ENCODE assay signal across 8 cellular contexts in the genomic region with DNA sequence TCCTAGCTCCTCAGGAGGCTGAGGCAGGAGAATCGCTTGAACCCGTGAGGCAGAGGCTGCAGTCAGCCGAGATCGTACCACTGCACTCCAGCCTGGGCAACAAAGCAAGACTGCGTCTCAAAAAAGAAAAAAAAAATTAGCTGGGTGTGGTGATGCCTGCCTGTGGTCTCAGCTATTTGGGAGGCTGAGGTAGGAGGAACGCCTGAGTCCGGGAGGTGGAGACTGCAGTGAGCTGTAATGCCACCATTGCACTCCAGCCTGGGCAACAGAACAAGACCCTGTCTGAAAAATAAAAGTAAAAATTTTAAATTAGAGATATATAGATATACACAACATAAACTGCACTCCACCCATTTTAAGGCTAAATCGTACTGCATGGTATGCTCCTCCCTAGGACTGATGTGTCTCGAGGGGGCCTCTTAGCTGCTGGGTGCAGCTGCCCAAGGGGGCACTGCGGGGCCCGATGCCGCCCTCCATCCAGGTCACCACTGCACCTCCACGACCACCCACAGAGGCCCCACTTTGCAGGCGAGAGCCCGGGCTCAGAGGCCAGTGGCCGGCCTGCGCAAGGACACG. TPM values are rescaled to one million over a fixed set of nuclear protein-coding genes. Genes with fewer than 3 reads are reported as not detected.
DNase-seq lines count a peak whose midpoint lies in the region; ATAC-seq and TF ChIP-seq lines count a peak whose summit lies in the region.

No MANE protein-coding gene starts in this region.

- no peaks in the 10 kb centered on the region; the same call in 1 of the 2 replicates for H3K9me3 ChIP-seq in HUES48 (ENCODE audit: control insufficient read depth, insufficient read depth, low read length)

- H3K36me3 ChIP-seq in HUES48 (ENCODE audit: control insufficient read depth, insufficient read depth, low read length), result no peaks in the 10 kb centered on the region

- H3K36me3 Mint-ChIP-seq in natural killer cell treated with Interleukin-12 subunit alpha and Interleukin-12 subunit beta and Interleukin-15 and Interleukin-18, amount 100 ng/mL, for 72 hours, result no peaks in the 10 kb centered on the region

- H3K27ac ChIP-seq in HUES48 (ENCODE audit: low read depth, low read length) (no peak overlapping the region), caudate nucleus (ENCODE audit: low read depth, low read length) (peak overlapping the region; percentile 95)

- TF ChIP-seq CTCF in GM12874 (IDR thresholded peaks at IDR 0.05; ENCODE audit: insufficient read depth, low read depth, low read length), result peak; percentile 27; the same call in 1 of the 2 replicates

- H3K9me3 Mint-ChIP-seq in natural killer cell treated with Interleukin-12 subunit alpha and Interleukin-12 subunit beta and Interleukin-15 and Interleukin-18, amount 100 ng/mL, for 72 hours, result no peaks in the 10 kb centered on the region

- peaks cover 4% of the 10 kb centered on the region; the same call in 1 of the 2 replicates for H3K27me3 ChIP-seq in HUES48 (ENCODE audit: control insufficient read depth, insufficient read depth, low read length)

- DNase-seq in caudate nucleus (lab: John Stamatoyannopoulos, UW), result peak in 1 of 61 donors; percentile 48
- peak; percentile 58 for DNase-seq in natural killer cell treated with Interleukin-12 subunit alpha and Interleukin-12 subunit beta and Interleukin-15 and Interleukin-18, amount 100 ng/mL, for 72 hours (ENCODE audit: low spot score)
- no peak for DNase-seq in putamen (ENCODE audit: low spot score)
- no peak for DNase-seq in iPS-NIHi7 (ENCODE audit: extremely low spot score)
- DNase-seq in left colon, result no peak

- no peak for ATAC-seq in natural killer cell treated with Interleukin-12 subunit alpha and Interleukin-12 subunit beta and Interleukin-15 and Interleukin-18, amount 100 ng/mL, for 72 hours
- ATAC-seq in left colon (no peak), GM18498 (IDR thresholded peaks at IDR 0.05; ENCODE audit: unreplicated experiment) (no peak)

- peak overlapping the region; percentile 70 for H3K4me3 Mint-ChIP-seq in natural killer cell treated with Interleukin-12 subunit alpha and Interleukin-12 subunit beta and Interleukin-15 and Interleukin-18, amount 100 ng/mL, for 72 hours

- peak overlapping the region; percentile 63 for H3K4me3 ChIP-seq in HUES48 (ENCODE audit: low read depth, low read length)

- H3K9ac ChIP-seq in HUES48 (ENCODE audit: low read depth, low read length), result no peak overlapping the region

- intact Hi-C loops in left colon (cut with DNase I, micrococcal nuclease), result loop anchor here (5.0 to 10.0 kb wide), 2 partner anchors 41 to 54 kb away; a partner anchor contains a TSS

- no peaks in the 10 kb centered on the region for H3K4me1 ChIP-seq in HUES48 (ENCODE audit: control insufficient read depth, insufficient read depth, low read length)

- H3K27me3 Mint-ChIP-seq in natural killer cell treated with Interleukin-12 subunit alpha and Interleukin-12 subunit beta and Interleukin-15 and Interleukin-18, amount 100 ng/mL, for 72 hours, result peaks cover 0 to 4% of the 10 kb centered on the region in 2 donors

- peaks cover 13 to 15% of the 10 kb centered on the region in 2 donors for H3K4me1 Mint-ChIP-seq in natural killer cell treated with Interleukin-12 subunit alpha and Interleukin-12 subunit beta and Interleukin-15 and Interleukin-18, amount 100 ng/mL, for 72 hours (ENCODE audit: low read depth in 2 of 2)

- no peak overlapping the region for H3K27ac Mint-ChIP-seq in natural killer cell treated with Interleukin-12 subunit alpha and Interleukin-12 subunit beta and Interleukin-15 and Interleukin-18, amount 100 ng/mL, for 72 hours

RNA-seq across cellular contexts. Expression of a gene that starts 40.9 kb away (rescaled TPM):
- total RNA-seq in natural killer cell treated with Interleukin-12 subunit alpha and Interleukin-12 subunit beta and Interleukin-15 and Interleukin-18, amount 100 ng/mL, for 72 hours, result 10 to 100 TPM; 35.6 to 48.1 TPM
- 10 to 100 TPM; 19.9 to 28.3 TPM for total RNA-seq in left colon
